ENCODE assay signal across 23 cellular contexts in the genomic region with DNA sequence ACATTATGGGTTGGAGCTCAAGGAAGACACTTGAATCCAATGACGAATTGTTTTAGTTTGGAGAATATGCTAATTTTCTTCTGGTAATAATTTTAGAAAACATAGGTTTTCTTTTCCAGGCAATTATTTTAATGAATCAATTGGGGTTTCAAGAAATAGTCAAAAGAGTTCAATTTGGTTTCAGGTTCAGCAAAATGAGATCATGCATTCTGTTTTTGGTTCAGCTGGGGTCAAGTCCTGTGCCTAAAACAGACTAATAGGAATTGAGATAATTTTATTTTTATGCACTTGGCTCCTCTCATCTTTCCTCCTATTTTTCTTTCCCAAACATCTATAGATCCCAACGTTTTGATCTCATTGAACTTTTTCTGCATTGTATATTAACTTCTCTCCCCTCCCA.
A peak's percentile ranks its signal among the peaks of the same experiment; 100 is the strongest.
DNase-seq lines count a peak whose midpoint lies in the region; ATAC-seq, FAIRE-seq and TF ChIP-seq lines count a peak whose summit lies in the region.
"Had no signal": no experiment of that assay in that cellular context is flagged by ENCODE, and none has a peak within 500 bp of the region (broad histone marks: within the 10 kb centered on the region; RNA-seq: fewer than 3 reads in every experiment).

No MANE protein-coding gene starts in this region.

- H3K4me3 ChIP-seq in GM12878, result no peak overlapping the region
- no peak overlapping the region for H3K4me3 ChIP-seq in mesendoderm (ENCODE audit: low read length)
- H3K4me3 ChIP-seq: BLaER1 had no signal

- no peak overlapping the region for H4K8ac ChIP-seq in mesendoderm (ENCODE audit: low read depth, low read length)

- RAD21 ChIA-PET in GM12878 (lab: Charles Lee; ENCODE audit: unreplicated experiment), result interaction anchor here (0.7 to 1.6 kb wide), 4 partner anchors 9 to 618 kb away, joined by 3 to 6 read pairs (median 4); no protein-coding TSS in a partner anchor

- no peak overlapping the region for H2AFZ ChIP-seq in GM12878 (ENCODE audit: control insufficient read depth, low read depth, low read length)

- in situ Hi-C loops in GM12878 (cut with MboI), result loop anchor here (10.0 to 25.0 kb wide), 2 partner anchors 483 to 615 kb away; no protein-coding TSS in a partner anchor

- H3K79me1 ChIP-seq in mesendoderm (ENCODE audit: low read length), result no peaks in the 10 kb centered on the region

- 47% methylated on average over 2 of the region's 2 CpGs for WGBS in GM12878 (ENCODE audit: insufficient coverage, insufficient replicate concordance, low lambda C conversion rate, missing lambda C conversion rate)
- WGBS in mesendoderm (ENCODE audit: extremely low coverage, insufficient coverage, low lambda C conversion rate), result no CpG with 5 or more reads among the region's 2 CpGs

- no peak for TF ChIP-seq EP300 in GM12878 (IDR thresholded peaks at IDR 0.05; ENCODE audit: borderline replicate concordance in 1 of 2, control insufficient read depth in 1 of 2, low read depth in 2 of 2, low read length in 2 of 2)

- no peaks in the 10 kb centered on the region for H3K9me3 Mint-ChIP-seq in stimulated activated memory B cell treated with anti-CD40 and anti-IgM and Interleukin-4, amounts not matched to agents 10 μg/mL and 1 μg/mL and 100 μg/mL, for 72 hours
- no peaks in the 10 kb centered on the region for H3K9me3 Mint-ChIP-seq in activated T-helper 17 cell treated with anti-CD3 and anti-CD28 coated beads, Interleukin-2, amount 50 U/mL, for 72 hours
- H3K9me3 Mint-ChIP-seq: CD14-positive monocyte; CD4-positive, alpha-beta memory T cell; CD4-positive, CD25-positive, alpha-beta regulatory T cell; CD8-positive, alpha-beta memory T cell had no signal

- no peak overlapping the region for H2BK120ac ChIP-seq in mesendoderm (ENCODE audit: low read depth, low read length)

- H3K27me3 ChIP-seq in GM12878 (replicated peaks in 1 of 2; ENCODE audit: control insufficient read depth in 2 of 2, insufficient read depth in 2 of 2, low read length in 1 of 2), result no peaks in the 10 kb centered on the region; a peak in 1 of 4 replicates
- no peaks in the 10 kb centered on the region for H3K27me3 ChIP-seq in mesendoderm (ENCODE audit: insufficient read depth, low read length, poor library complexity)
- H3K27me3 ChIP-seq: BE2C, BLaER1 had no signal

- no peak for TF ChIP-seq CTCF in GM12878 (IDR thresholded peaks at IDR 0.05 in 2 of 3, conservative IDR thresholded peaks at IDR 0.05 in 1 of 3; ENCODE audit: control insufficient read depth in 2 of 3, extremely low read depth in 1 of 3, insufficient read depth in 1 of 3, low read depth in 3 of 3, low read length in 3 of 3)

- CTCF ChIA-PET in GM12878 (lab: Yijun Ruan, JAX), result interaction anchor here (0.8 to 2.0 kb wide), 6 partner anchors 10 to 294 kb away, joined by 3 to 6 read pairs (median 3); no protein-coding TSS in a partner anchor

- no peak for FAIRE-seq in GM12878 (lab: Jason Lieb, UNC)
- FAIRE-seq: A204.1 had no signal

- no peak overlapping the region for H3K23ac ChIP-seq in mesendoderm (ENCODE audit: low read length)

- SMC1A ChIA-PET in GM12878 (lab: Charles Lee; ENCODE audit: uncharacterized antibody, unreplicated experiment), result interaction anchor here (1.5 to 1.9 kb wide), 2 partner anchors 55 to 294 kb away, joined by 4 to 7 read pairs; no protein-coding TSS in a partner anchor

- no peak overlapping the region for H3K4ac ChIP-seq in mesendoderm (ENCODE audit: low read depth, low read length)

- no peak overlapping the region for H3K4me3 Mint-ChIP-seq in stimulated activated memory B cell treated with anti-CD40 and anti-IgM and Interleukin-4, amounts not matched to agents 10 μg/mL and 1 μg/mL and 100 μg/mL, for 72 hours
- no peak overlapping the region for H3K4me3 Mint-ChIP-seq in activated T-helper 17 cell treated with anti-CD3 and anti-CD28 coated beads, Interleukin-2, amount 50 U/mL, for 72 hours
- H3K4me3 Mint-ChIP-seq: CD14-positive monocyte; CD4-positive, alpha-beta memory T cell; CD4-positive, CD25-positive, alpha-beta regulatory T cell; CD8-positive, alpha-beta memory T cell had no signal

- POLR2A ChIA-PET in GM12878 (lab: Charles Lee), result no interaction called here

- H4K5ac ChIP-seq in mesendoderm (ENCODE audit: low read length), result no peak overlapping the region

- H3K56ac ChIP-seq in mesendoderm (ENCODE audit: low read length), result no peak overlapping the region

- no peaks in the 10 kb centered on the region for H3K36me3 ChIP-seq in GM12878 (ENCODE audit: control insufficient read depth in 2 of 2, insufficient read depth in 2 of 2, low read length in 1 of 2)
- no peaks in the 10 kb centered on the region for H3K36me3 ChIP-seq in mesendoderm (ENCODE audit: control insufficient read depth, insufficient read depth, low read length)
- H3K36me3 ChIP-seq: BE2C, BLaER1 had no signal

- H4K20me1 ChIP-seq in GM12878 (ENCODE audit: control insufficient read depth, insufficient read depth), result no peaks in the 10 kb centered on the region
- H4K20me1 ChIP-seq: BLaER1 had no signal

- no peak overlapping the region for H2AK5ac ChIP-seq in mesendoderm (ENCODE audit: low read length)

- H3K4me1 ChIP-seq in GM12878 (ENCODE audit: control insufficient read depth, insufficient read depth, low read length), result peaks cover 24% of the 10 kb centered on the region
- H3K4me1 ChIP-seq in mesendoderm (ENCODE audit: control insufficient read depth, low read depth, low read length), result peaks cover 2% of the 10 kb centered on the region
- H3K4me1 ChIP-seq: BE2C had no signal

- H3K27me3 Mint-ChIP-seq in stimulated activated memory B cell treated with anti-CD40 and anti-IgM and Interleukin-4, amounts not matched to agents 10 μg/mL and 1 μg/mL and 100 μg/mL, for 72 hours, result no peaks in the 10 kb centered on the region
- H3K27me3 Mint-ChIP-seq in activated T-helper 17 cell treated with anti-CD3 and anti-CD28 coated beads, Interleukin-2, amount 50 U/mL, for 72 hours, result peaks cover 10% of the 10 kb centered on the region
- H3K27me3 Mint-ChIP-seq: CD4-positive, CD25-positive, alpha-beta regulatory T cell had no signal

- ATAC-seq in GM19351 (IDR thresholded peaks at IDR 0.05; ENCODE audit: unreplicated experiment) (peak; percentile 20), GM12878 (peak; percentile 34; the same call in 1 of the 3 replicates)
- ATAC-seq in stimulated activated memory B cell treated with anti-CD40 and anti-IgM and Interleukin-4, amounts not matched to agents 10 μg/mL and 1 μg/mL and 100 μg/mL, for 72 hours, result no peak
- ATAC-seq in activated T-helper 17 cell treated with anti-CD3 and anti-CD28 coated beads, Interleukin-2, amount 50 U/mL, for 72 hours (replicated peaks), result no peak

- no peak for TF ChIP-seq RAD21 in GM12878 (IDR thresholded peaks at IDR 0.05; ENCODE audit: insufficient read depth, low read depth, low read length)

- H3K9me3 ChIP-seq in GM12878 (replicated peaks; ENCODE audit: control insufficient read depth, insufficient read depth, low read length), result no peaks in the 10 kb centered on the region
- H3K9me3 ChIP-seq: BE2C, BLaER1 had no signal

- BruUV-seq in GM12878 (replicated peaks; lab: Mats Ljungman, UMichigan), result no TSS peak

- intact Hi-C loops in GM12878 (cut with micrococcal nuclease; ENCODE audit: unreplicated experiment), result loop anchor here (2.0 kb wide), 1 partner anchor 53 kb away; no protein-coding TSS in a partner anchor

- no peaks in the 10 kb centered on the region for H3K36me3 Mint-ChIP-seq in stimulated activated memory B cell treated with anti-CD40 and anti-IgM and Interleukin-4, amounts not matched to agents 10 μg/mL and 1 μg/mL and 100 μg/mL, for 72 hours
- no peaks in the 10 kb centered on the region for H3K36me3 Mint-ChIP-seq in activated T-helper 17 cell treated with anti-CD3 and anti-CD28 coated beads, Interleukin-2, amount 50 U/mL, for 72 hours (ENCODE audit: low read depth)
- H3K36me3 Mint-ChIP-seq: CD14-positive monocyte; CD4-positive, alpha-beta memory T cell; CD4-positive, CD25-positive, alpha-beta regulatory T cell; CD8-positive, alpha-beta memory T cell had no signal

- no peak overlapping the region for H2BK15ac ChIP-seq in mesendoderm (replicated peaks; ENCODE audit: low read depth)

- H3K27ac ChIP-seq in GM12878 (ENCODE audit: control insufficient read depth, insufficient read depth) (no peak overlapping the region; the same call in 1 of the 2 replicates), mesendoderm (ENCODE audit: low read depth, low read length) (no peak overlapping the region)
- H3K27ac ChIP-seq: BLaER1 had no signal

- H3K4me1 Mint-ChIP-seq in stimulated activated memory B cell treated with anti-CD40 and anti-IgM and Interleukin-4, amounts not matched to agents 10 μg/mL and 1 μg/mL and 100 μg/mL, for 72 hours, result peaks cover 21% of the 10 kb centered on the region
- peaks cover 8% of the 10 kb centered on the region for H3K4me1 Mint-ChIP-seq in activated T-helper 17 cell treated with anti-CD3 and anti-CD28 coated beads, Interleukin-2, amount 50 U/mL, for 72 hours
- H3K4me1 Mint-ChIP-seq: CD4-positive, alpha-beta memory T cell; CD8-positive, alpha-beta memory T cell had no signal

- H2BK5ac ChIP-seq in mesendoderm (ENCODE audit: low read length), result no peak overlapping the region

- H3K18ac ChIP-seq in mesendoderm (ENCODE audit: low read length), result no peak overlapping the region

- H3K4me2 ChIP-seq in GM12878 (ENCODE audit: control insufficient read depth, insufficient read depth), result peak overlapping the region; percentile 48; the same call in 1 of the 2 replicates
- H3K4me2 ChIP-seq in mesendoderm (ENCODE audit: low read length), result no peak overlapping the region
- H3K4me2 ChIP-seq: BLaER1 had no signal

- no peaks in the 10 kb centered on the region for H3K79me2 ChIP-seq in GM12878 (ENCODE audit: control insufficient read depth, insufficient read depth, low read length)
- H3K79me2 ChIP-seq in mesendoderm (ENCODE audit: control insufficient read depth, insufficient read depth, low read length), result no peaks in the 10 kb centered on the region

- peak overlapping the region; percentile 0 for H3K27ac Mint-ChIP-seq in stimulated activated memory B cell treated with anti-CD40 and anti-IgM and Interleukin-4, amounts not matched to agents 10 μg/mL and 1 μg/mL and 100 μg/mL, for 72 hours
- H3K27ac Mint-ChIP-seq in activated T-helper 17 cell treated with anti-CD3 and anti-CD28 coated beads, Interleukin-2, amount 50 U/mL, for 72 hours, result no peak overlapping the region
- H3K27ac Mint-ChIP-seq: CD4-positive, alpha-beta memory T cell; CD4-positive, CD25-positive, alpha-beta regulatory T cell; CD8-positive, alpha-beta memory T cell had no signal

- no peak for TF ChIP-seq POLR2A in GM12878 (IDR thresholded peaks at IDR 0.05; ENCODE audit: low read depth, low read length)

- H3K9ac ChIP-seq in GM12878 (ENCODE audit: control insufficient read depth, insufficient read depth, low read length) (no peak overlapping the region), mesendoderm (ENCODE audit: low read length) (no peak overlapping the region)
- H3K9ac ChIP-seq: BLaER1 had no signal

- no peak for DNase-seq in GM12878 (ENCODE audit: low read depth, low spot score)
- no peak for DNase-seq in mesendoderm
- DNase-seq in NCI-H2227 (lab: John Stamatoyannopoulos, UW; ENCODE audit: unreplicated experiment), result no peak
- DNase-seq: 8988T; BE2C; C1 segment of cervical spinal cord; CD4-positive, alpha-beta memory T cell; CD4-positive, CD25-positive, alpha-beta regulatory T cell; CD8-positive, alpha-beta memory T cell; COR-L47; DMS 273 treated with DMSO at 0.1 percent for 48 hours; DMS153; DMS53; DMS79; DND-41; EL; GDM1 had no signal

Comparison
In these comparisons a context has a peak if more than half of its experiments do, and no peak if none do; other contexts are left out.
1. ATAC-seq: peak in GM19351 (single experiment) and GM12878 (single experiment); none in stimulated activated memory B cell treated with anti-CD40 and anti-IgM and Interleukin-4, amounts not matched to agents 10 μg/mL and 1 μg/mL and 100 μg/mL, for 72 hours (single experiment) and activated T-helper 17 cell treated with anti-CD3 and anti-CD28 coated beads, Interleukin-2, amount 50 U/mL, for 72 hours (single experiment).